In the genomic region with DNA sequence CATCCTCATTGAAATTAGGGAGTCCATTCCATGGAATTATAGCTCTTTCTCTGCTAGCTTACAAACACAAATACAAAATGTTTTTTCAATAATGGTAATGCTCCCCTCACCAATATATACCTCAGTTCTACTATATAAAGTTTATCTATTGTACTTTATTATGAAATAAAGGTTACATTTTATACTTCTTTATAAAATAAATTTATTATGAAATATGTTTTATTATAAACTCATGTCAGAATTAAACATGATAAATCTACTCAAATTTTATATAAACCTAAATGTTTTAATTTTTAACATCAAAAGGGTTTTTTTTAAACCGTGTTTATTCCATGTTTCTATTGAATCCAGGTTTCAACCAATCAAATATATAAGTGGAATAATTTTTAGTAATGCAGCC, we compare ENCODE assay signal across 8 cellular contexts.
"Had no signal": no experiment of that assay in that cellular context is flagged by ENCODE, and none has a peak within 500 bp of the region (broad histone marks: within the 10 kb centered on the region; RNA-seq: fewer than 3 reads in every experiment).

No MANE protein-coding gene starts in this region.

- ATAC-seq: HCT116 had no signal

- DNase-seq: GM23248, GOT3, H7, IMR-90, KBM-7 had no signal

- H3K27ac ChIP-seq: GM23248 had no signal

- H3K4me1 ChIP-seq: HAP-1 had no signal

- H3K36me3 ChIP-seq: HAP-1 had no signal

- H3K4me3 ChIP-seq: GM23248, HAP-1 had no signal

- H3K9me3 ChIP-seq: HAP-1 had no signal

- FAIRE-seq: HTR-8/SVneo had no signal
